8 cellular contexts compared by ENCODE assay signal in genomic region chrX:101408530-101408836, GRCh38. TPM values are rescaled to one million over a fixed set of nuclear protein-coding genes. Genes with fewer than 3 reads are reported as not detected.
DNase-seq lines count a peak whose midpoint lies in the region; ATAC-seq, FAIRE-seq and TF ChIP-seq lines count a peak whose summit lies in the region.

No MANE protein-coding gene starts in this region.

- DNase-seq in stimulated activated naive CD8-positive, alpha-beta T cell treated with anti-CD3 and anti-CD28 coated beads, Interleukin-15, Interleukin-2, amounts not matched to agents 100 U/mL and 50 U/mL, for 24 hours, result no peak
- DNase-seq in activated naive CD4-positive, alpha-beta T cell treated with anti-CD3 and anti-CD28 coated beads, Interleukin-2, amount 50 U/mL, for 72 hours (ENCODE audit: low spot score in 2 of 2), result no peak
- DNase-seq in keratinocyte (ENCODE audit: low read depth, low spot score) (no peak), thoracic aorta (ENCODE audit: low spot score) (no peak), DMS53 treated with DMSO at 0.1 percent for 48 hours (lab: John Stamatoyannopoulos, UW; ENCODE audit: unreplicated experiment) (no peak), SK-N-DZ (ENCODE audit: low spot score) (no peak), kidney glomerular epithelial cell (lab: John Stamatoyannopoulos, UW) (no peak)

- H3K27ac Mint-ChIP-seq in stimulated activated naive CD8-positive, alpha-beta T cell treated with anti-CD3 and anti-CD28 coated beads, Interleukin-15, Interleukin-2, amounts not matched to agents 100 ng/mL and 50 ng/mL, for 24 hours, result peak overlapping the region; percentile 96
- peak overlapping the region; percentile 98 to 99 for H3K27ac Mint-ChIP-seq in activated naive CD4-positive, alpha-beta T cell treated with anti-CD3 and anti-CD28 coated beads, Interleukin-2, amount 50 U/mL, for 72 hours

- ATAC-seq in stimulated activated naive CD8-positive, alpha-beta T cell treated with anti-CD3 and anti-CD28 coated beads, Interleukin-15, Interleukin-2, amounts not matched to agents 100 U/mL and 50 U/mL, for 24 hours, result no peak
- peak in 1 of 2 donors; percentile 51 for ATAC-seq in activated naive CD4-positive, alpha-beta T cell treated with anti-CD3 and anti-CD28 coated beads, Interleukin-2, amount 50 U/mL, for 72 hours
- ATAC-seq in thoracic aorta (ENCODE audit: insufficient number of reproducible peaks, low FRiP score, low read depth), result peak; percentile 24

- H3K9me3 ChIP-seq in keratinocyte (ENCODE audit: control insufficient read depth, low read depth, low read length) (no peaks in the 10 kb centered on the region), thoracic aorta (no peaks in the 10 kb centered on the region)

- H3K4me2 ChIP-seq in keratinocyte (ENCODE audit: control insufficient read depth, extremely low read depth, insufficient read depth, low read depth, low read length), result peak overlapping the region; percentile 79

- H3K9ac ChIP-seq in keratinocyte (ENCODE audit: control insufficient read depth, extremely low read depth, insufficient read depth, low read length), result peak overlapping the region; percentile 89

- no peaks in the 10 kb centered on the region for H3K27me3 Mint-ChIP-seq in stimulated activated naive CD8-positive, alpha-beta T cell treated with anti-CD3 and anti-CD28 coated beads, Interleukin-15, Interleukin-2, amounts not matched to agents 100 ng/mL and 50 ng/mL, for 24 hours

- H3K4me1 ChIP-seq in keratinocyte (ENCODE audit: control insufficient read depth, extremely low read depth, insufficient read depth, low read length) (peaks cover 6% of the 10 kb centered on the region), thoracic aorta (ENCODE audit: control insufficient read depth in 1 of 2, low read depth in 2 of 2) (peaks cover 5 to 12% of the 10 kb centered on the region in 2 donors)

- H4K20me1 ChIP-seq in keratinocyte (ENCODE audit: control insufficient read depth, extremely low read depth, insufficient read depth, low read length), result no peaks in the 10 kb centered on the region

- peaks cover 31% of the 10 kb centered on the region for H3K36me3 Mint-ChIP-seq in stimulated activated naive CD8-positive, alpha-beta T cell treated with anti-CD3 and anti-CD28 coated beads, Interleukin-15, Interleukin-2, amounts not matched to agents 100 ng/mL and 50 ng/mL, for 24 hours (ENCODE audit: low read depth)
- H3K36me3 Mint-ChIP-seq in activated naive CD4-positive, alpha-beta T cell treated with anti-CD3 and anti-CD28 coated beads, Interleukin-2, amount 50 U/mL, for 72 hours, result peaks cover 26 to 29% of the 10 kb centered on the region in 2 donors

- H3K4me3 ChIP-seq in keratinocyte (ENCODE audit: control insufficient read depth in 2 of 3, extremely low read depth in 1 of 3, insufficient read depth in 2 of 3, low read depth in 1 of 3, low read length in 3 of 3) (peak overlapping the region; percentile 60 to 75 (median 71)), thoracic aorta (peak overlapping the region; percentile 83)

- dilution Hi-C loops in keratinocyte (cut with MboI; ENCODE audit: extremely low pct_ligation_motif_present, low sequenced_read_pairs), result no loop called here

- no peaks in the 10 kb centered on the region for H3K27me3 ChIP-seq in keratinocyte (ENCODE audit: control insufficient read depth, extremely low read depth, insufficient read depth, low read length)
- H3K27me3 ChIP-seq in thoracic aorta (replicated peaks; ENCODE audit: insufficient read depth), result no peaks in the 10 kb centered on the region

- H3K27ac ChIP-seq in keratinocyte (ENCODE audit: control insufficient read depth, insufficient read depth, low read length), result peak overlapping the region; percentile 96
- peak overlapping the region; percentile 77 to 83 for H3K27ac ChIP-seq in thoracic aorta

- peaks cover 63% of the 10 kb centered on the region for H3K79me2 ChIP-seq in keratinocyte (ENCODE audit: control insufficient read depth, insufficient read depth, low read length)

- FAIRE-seq in keratinocyte (lab: Jason Lieb, UNC), result no peak

- H3K4me1 Mint-ChIP-seq in stimulated activated naive CD8-positive, alpha-beta T cell treated with anti-CD3 and anti-CD28 coated beads, Interleukin-15, Interleukin-2, amounts not matched to agents 100 ng/mL and 50 ng/mL, for 24 hours (ENCODE audit: low read depth), result peaks cover 36% of the 10 kb centered on the region

- H3K36me3 ChIP-seq in keratinocyte (ENCODE audit: control insufficient read depth in 2 of 2, extremely low read depth in 1 of 2, insufficient read depth in 2 of 2, low read length in 2 of 2), result no peaks in the 10 kb centered on the region
- peaks cover 5% of the 10 kb centered on the region for H3K36me3 ChIP-seq in thoracic aorta

- H2AFZ ChIP-seq in keratinocyte (ENCODE audit: control insufficient read depth, low read length), result no peak overlapping the region

- TF ChIP-seq CTCF in keratinocyte (optimal IDR thresholded peaks at IDR 0.05 in 1 of 3, IDR thresholded peaks at IDR 0.05 in 1 of 3, conservative IDR thresholded peaks at IDR 0.05 in 1 of 3; ENCODE audit: extremely low read depth in 1 of 3, insufficient read depth in 2 of 3, low read length in 3 of 3) (no peak), thoracic aorta (IDR thresholded peaks at IDR 0.05) (no peak)

- H3K4me3 Mint-ChIP-seq in stimulated activated naive CD8-positive, alpha-beta T cell treated with anti-CD3 and anti-CD28 coated beads, Interleukin-15, Interleukin-2, amounts not matched to agents 100 ng/mL and 50 ng/mL, for 24 hours, result peak overlapping the region; percentile 95

- H3K9me3 Mint-ChIP-seq in stimulated activated naive CD8-positive, alpha-beta T cell treated with anti-CD3 and anti-CD28 coated beads, Interleukin-15, Interleukin-2, amounts not matched to agents 100 ng/mL and 50 ng/mL, for 24 hours, result no peaks in the 10 kb centered on the region
- no peaks in the 10 kb centered on the region for H3K9me3 Mint-ChIP-seq in activated naive CD4-positive, alpha-beta T cell treated with anti-CD3 and anti-CD28 coated beads, Interleukin-2, amount 50 U/mL, for 72 hours

- no peaks in the 10 kb centered on the region for H3K9me1 ChIP-seq in keratinocyte (ENCODE audit: control insufficient read depth, extremely low read depth, insufficient read depth, low read length)

RNA-seq across cellular contexts. Expression of gene HNRNPH2, which starts 0.5 kb away (rescaled TPM):
- 10 to 100 TPM; 27.8 to 30.9 TPM for total RNA-seq in activated naive CD4-positive, alpha-beta T cell treated with anti-CD3 and anti-CD28 coated beads, Interleukin-2, amount 50 U/mL, for 72 hours
- polyA plus RNA-seq in keratinocyte, result 47.9 to 73.2 TPM (median 48.4 TPM) in 3 replicates
- 65.5 TPM for polyA plus RNA-seq in keratinocyte (2011; ENCODE audit: low read depth)
- 34.2 and 46.6 TPM in 2 replicates for polyA plus RNA-seq in keratinocyte (2011; cell fraction: cytosol; rRNA removed)
- 56.6 and 73.3 TPM in 2 replicates for polyA plus RNA-seq in keratinocyte (2011; cell fraction: nucleus; rRNA removed)
- polyA plus RNA-seq in keratinocyte (2012; ENCODE audit: low replicate concordance), result 70.2 and 71.6 TPM in 2 replicates
- 7.2 to 40.6 TPM (median 24.9 TPM) in 3 replicates for polyA minus RNA-seq in keratinocyte
- 13.2 TPM for polyA minus RNA-seq in keratinocyte (2011; cell fraction: cytosol; rRNA and poly(A)+ RNA removed)
- 19.7 and 39.2 TPM in 2 replicates for polyA minus RNA-seq in keratinocyte (2011; cell fraction: nucleus; rRNA and poly(A)+ RNA removed)
- 10 to 100 TPM; 24.9 to 45.6 TPM for total RNA-seq in thoracic aorta
- 57.3 and 58.1 TPM in 2 replicates for polyA plus RNA-seq in SK-N-DZ (2014; cell fraction: cytosol; rRNA removed)
- polyA plus RNA-seq in SK-N-DZ (2014; cell fraction: nucleus; rRNA removed), result 12.2 and 23.3 TPM in 2 replicates

RNA-seq across cellular contexts. Expression of gene GLA, which starts 0.8 kb away (rescaled TPM):
- 10 to 100 TPM; 63.8 to 98.2 TPM for total RNA-seq in activated naive CD4-positive, alpha-beta T cell treated with anti-CD3 and anti-CD28 coated beads, Interleukin-2, amount 50 U/mL, for 72 hours
- polyA plus RNA-seq in keratinocyte, result 38.3 to 62.1 TPM (median 59.3 TPM) in 3 replicates
- 27.0 TPM for polyA plus RNA-seq in keratinocyte (2011; ENCODE audit: low read depth)
- polyA plus RNA-seq in keratinocyte (2011; cell fraction: cytosol; rRNA removed), result 26.5 and 34.9 TPM in 2 replicates
- polyA plus RNA-seq in keratinocyte (2011; cell fraction: nucleus; rRNA removed), result 93.3 and 105 TPM in 2 replicates
- 33.5 and 36.1 TPM in 2 replicates for polyA plus RNA-seq in keratinocyte (2012; ENCODE audit: low replicate concordance)
- polyA minus RNA-seq in keratinocyte, result 17.5 to 28.6 TPM (median 27.8 TPM) in 3 replicates
- polyA minus RNA-seq in keratinocyte (2011; cell fraction: cytosol; rRNA and poly(A)+ RNA removed), result 16.9 TPM
- 24.1 and 42.8 TPM in 2 replicates for polyA minus RNA-seq in keratinocyte (2011; cell fraction: nucleus; rRNA and poly(A)+ RNA removed)
- 10 to 100 TPM; 17.6 to 23.2 TPM for total RNA-seq in thoracic aorta
- polyA plus RNA-seq in SK-N-DZ (2014; cell fraction: cytosol; rRNA removed), result 50.1 and 59.0 TPM in 2 replicates
- polyA plus RNA-seq in SK-N-DZ (2014; cell fraction: nucleus; rRNA removed), result 104 and 106 TPM in 2 replicates

RNA-seq across cellular contexts. Expression of gene RPL36A, which starts 17.7 kb away (rescaled TPM):
- 100 to 1,000 TPM; 236 to 271 TPM for total RNA-seq in activated naive CD4-positive, alpha-beta T cell treated with anti-CD3 and anti-CD28 coated beads, Interleukin-2, amount 50 U/mL, for 72 hours
- polyA plus RNA-seq in keratinocyte, result 2,220 to 2,714 TPM (median 2,266 TPM) in 3 replicates
- 785 TPM for polyA plus RNA-seq in keratinocyte (2011; ENCODE audit: low read depth)
- 2,586 and 2,722 TPM in 2 replicates for polyA plus RNA-seq in keratinocyte (2011; cell fraction: cytosol; rRNA removed)
- polyA plus RNA-seq in keratinocyte (2011; cell fraction: nucleus; rRNA removed), result 629 and 838 TPM in 2 replicates
- 2,183 and 2,372 TPM in 2 replicates for polyA plus RNA-seq in keratinocyte (2012; ENCODE audit: low replicate concordance)
- 48.0 to 263 TPM (median 180 TPM) in 3 replicates for polyA minus RNA-seq in keratinocyte
- 69.4 TPM for polyA minus RNA-seq in keratinocyte (2011; cell fraction: cytosol; rRNA and poly(A)+ RNA removed)
- polyA minus RNA-seq in keratinocyte (2011; cell fraction: nucleus; rRNA and poly(A)+ RNA removed), result 52.0 and 73.2 TPM in 2 replicates
- 1,000 to 10,000 TPM in 1 of 2 donors, 100 to 1,000 TPM in 1; 353 to 1,578 TPM for total RNA-seq in thoracic aorta
- 4,414 and 4,832 TPM in 2 replicates for polyA plus RNA-seq in SK-N-DZ (2014; cell fraction: cytosol; rRNA removed)
- polyA plus RNA-seq in SK-N-DZ (2014; cell fraction: nucleus; rRNA removed), result 4,035 and 6,027 TPM in 2 replicates

RNA-seq across cellular contexts. Expression of gene BTK, which starts 22.5 kb away (rescaled TPM):
- under 1 TPM; 0.19 to 0.41 TPM for total RNA-seq in activated naive CD4-positive, alpha-beta T cell treated with anti-CD3 and anti-CD28 coated beads, Interleukin-2, amount 50 U/mL, for 72 hours
- polyA plus RNA-seq in keratinocyte, result 0.05 to 0.42 TPM (median 0.18 TPM) in 3 replicates
- not detected for polyA plus RNA-seq in keratinocyte (2011; ENCODE audit: low read depth)
- 0.10 and 0.16 TPM in 2 replicates for polyA plus RNA-seq in keratinocyte (2011; cell fraction: cytosol; rRNA removed)
- 0.49 and 0.50 TPM in 2 replicates for polyA plus RNA-seq in keratinocyte (2011; cell fraction: nucleus; rRNA removed)
- 0.21 TPM in 1 of 2 replicates, not detected in the other for polyA plus RNA-seq in keratinocyte (2012; ENCODE audit: low replicate concordance)
- polyA minus RNA-seq in keratinocyte, result 0.33 TPM in 1 of 3 replicates, not detected in the others
- polyA minus RNA-seq in keratinocyte (2011; cell fraction: cytosol; rRNA and poly(A)+ RNA removed), result not detected
- polyA minus RNA-seq in keratinocyte (2011; cell fraction: nucleus; rRNA and poly(A)+ RNA removed), result not detected in 2 replicates
- 1 to 10 TPM; 7.7 to 9.5 TPM for total RNA-seq in thoracic aorta
- polyA plus RNA-seq in SK-N-DZ (2014; cell fraction: cytosol; rRNA removed), result not detected in 2 replicates
- polyA plus RNA-seq in SK-N-DZ (2014; cell fraction: nucleus; rRNA removed), result not detected in 2 replicates

RNA-seq across cellular contexts. Expression of gene TIMM8A, which starts 59.9 kb away (rescaled TPM):
- 10 to 100 TPM; 17.4 to 21.9 TPM for total RNA-seq in activated naive CD4-positive, alpha-beta T cell treated with anti-CD3 and anti-CD28 coated beads, Interleukin-2, amount 50 U/mL, for 72 hours
- polyA plus RNA-seq in keratinocyte, result 12.6 to 17.0 TPM (median 14.6 TPM) in 3 replicates
- polyA plus RNA-seq in keratinocyte (2011; ENCODE audit: low read depth), result 4.0 TPM
- 12.5 and 14.5 TPM in 2 replicates for polyA plus RNA-seq in keratinocyte (2011; cell fraction: cytosol; rRNA removed)
- 8.7 and 9.6 TPM in 2 replicates for polyA plus RNA-seq in keratinocyte (2011; cell fraction: nucleus; rRNA removed)
- polyA plus RNA-seq in keratinocyte (2012; ENCODE audit: low replicate concordance), result 18.3 and 19.4 TPM in 2 replicates
- polyA minus RNA-seq in keratinocyte, result 5.4 to 8.5 TPM (median 7.9 TPM) in 3 replicates
- polyA minus RNA-seq in keratinocyte (2011; cell fraction: cytosol; rRNA and poly(A)+ RNA removed), result 12.3 TPM
- polyA minus RNA-seq in keratinocyte (2011; cell fraction: nucleus; rRNA and poly(A)+ RNA removed), result 3.1 and 8.0 TPM in 2 replicates
- 10 to 100 TPM in 1 of 2 donors, 1 to 10 TPM in 1; 1.2 to 17.1 TPM for total RNA-seq in thoracic aorta
- polyA plus RNA-seq in SK-N-DZ (2014; cell fraction: cytosol; rRNA removed), result 10.8 and 18.3 TPM in 2 replicates
- polyA plus RNA-seq in SK-N-DZ (2014; cell fraction: nucleus; rRNA removed), result 8.1 and 12.8 TPM in 2 replicates
